In the genomic region with DNA sequence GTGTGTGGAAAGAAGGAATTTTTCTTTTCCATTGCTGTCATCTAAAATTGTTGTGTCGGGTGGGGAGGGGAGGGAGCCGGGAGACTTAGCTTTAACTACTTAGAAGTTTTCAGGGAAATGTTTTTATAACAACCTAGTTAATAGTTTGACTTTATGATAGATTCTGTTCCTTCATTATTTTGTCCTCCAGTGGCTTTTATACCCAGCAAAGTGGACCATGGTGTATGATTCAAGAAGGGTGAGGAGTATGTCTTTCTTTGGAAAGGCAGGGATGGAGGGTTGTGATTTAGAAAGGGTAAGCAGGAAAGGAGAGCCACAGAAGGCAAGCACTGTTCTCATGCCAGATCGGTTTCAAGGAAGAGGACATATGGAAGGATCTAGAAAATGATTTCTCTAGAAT, we compare ENCODE assay signal across 28 cellular contexts.
"Had no signal": no experiment of that assay in that cellular context is flagged by ENCODE, and none has a peak within 500 bp of the region (broad histone marks: within the 10 kb centered on the region; RNA-seq: fewer than 3 reads in every experiment).

No MANE protein-coding gene starts in this region.

- H3K9ac ChIP-seq: neural progenitor cell, parathyroid adenoma had no signal

- H3K27ac ChIP-seq: neural progenitor cell, ovary, parathyroid adenoma, psoas muscle, skin epidermis, spleen, suprapubic skin, testis, tibial artery, transverse colon, upper lobe of right lung, uterus had no signal

- H3K4me2 ChIP-seq: neural progenitor cell, smooth muscle cell had no signal

- H3K79me2 ChIP-seq: parathyroid adenoma had no signal

- DNase-seq: natural killer cell; occipital lobe; ovary; posterior cingulate gyrus; psoas muscle; right cardiac atrium; spleen; stimulated activated CD4-positive, alpha-beta T cell treated with anti-CD3 and anti-CD28 coated beads, Interleukin-12 subunit alpha, Interleukin-12 subunit beta, amount 100 ng/mL, for 4 hours; stimulated activated CD4-positive, alpha-beta T cell treated with anti-CD3 and anti-CD28 coated beads, Interleukin-1b, Interleukin-23, amount 100 ng/mL, for 48 hours; stimulated activated CD4-positive, alpha-beta T cell treated with anti-CD3 and anti-CD28 coated beads, Interleukin-4, amount 100 ng/mL, for 1 hour; stimulated activated CD4-positive, alpha-beta T cell treated with anti-CD3 and anti-CD28 coated beads, Interleukin-4, amount 100 ng/mL, for 4 hours; stimulated activated CD8-positive, alpha-beta memory T cell treated with anti-CD3 and anti-CD28 coated beads, Interleukin-4, amount 100 ng/mL, for 48 hours; stimulated activated naive CD4-positive, alpha-beta T cell; stimulated activated naive CD8-positive, alpha-beta T cell treated with anti-CD3 and anti-CD28 coated beads, Interleukin-15, amount 100 ng/mL, for 72 hours; stimulated activated naive CD8-positive, alpha-beta T cell treated with anti-CD3 and anti-CD28 coated beads, Interleukin-15, Interleukin-2, amounts not matched to agents 100 U/mL and 50 U/mL, for 24 hours; substantia nigra; testis; tibial artery; transverse colon; upper lobe of right lung; uterus had no signal

- ATAC-seq: natural killer cell; psoas muscle; right cardiac atrium; sciatic nerve; stimulated activated memory B cell treated with anti-CD40 and anti-IgM and Interleukin-4, amounts not matched to agents 10 μg/mL and 1 μg/mL and 100 μg/mL, for 72 hours; stimulated activated naive CD8-positive, alpha-beta T cell treated with anti-CD3 and anti-CD28 coated beads, Interleukin-15, amount 100 ng/mL, for 72 hours; stimulated activated naive CD8-positive, alpha-beta T cell treated with anti-CD3 and anti-CD28 coated beads, Interleukin-15, Interleukin-2, amounts not matched to agents 100 U/mL and 50 U/mL, for 24 hours; upper lobe of right lung had no signal

- H3K4me3 ChIP-seq: neural progenitor cell, ovary, psoas muscle, skin epidermis, smooth muscle cell, spleen, suprapubic skin, testis, tibial artery, transverse colon, upper lobe of right lung, uterus had no signal

- H3K4me1 ChIP-seq: neural progenitor cell, parathyroid adenoma, spleen, testis, tibial artery, uterus had no signal

- H3K36me3 ChIP-seq: neural progenitor cell, ovary, spleen, suprapubic skin, tibial artery, transverse colon, upper lobe of right lung, uterus had no signal

- H3K27me3 ChIP-seq: neural progenitor cell, ovary, spleen, suprapubic skin, testis, transverse colon, upper lobe of right lung, uterus had no signal

- H2AFZ ChIP-seq: neural progenitor cell, parathyroid adenoma had no signal

- H3K9me3 ChIP-seq: ovary, suprapubic skin, testis, uterus had no signal
